1 cellular context compared by ENCODE assay signal in the genomic region with DNA sequence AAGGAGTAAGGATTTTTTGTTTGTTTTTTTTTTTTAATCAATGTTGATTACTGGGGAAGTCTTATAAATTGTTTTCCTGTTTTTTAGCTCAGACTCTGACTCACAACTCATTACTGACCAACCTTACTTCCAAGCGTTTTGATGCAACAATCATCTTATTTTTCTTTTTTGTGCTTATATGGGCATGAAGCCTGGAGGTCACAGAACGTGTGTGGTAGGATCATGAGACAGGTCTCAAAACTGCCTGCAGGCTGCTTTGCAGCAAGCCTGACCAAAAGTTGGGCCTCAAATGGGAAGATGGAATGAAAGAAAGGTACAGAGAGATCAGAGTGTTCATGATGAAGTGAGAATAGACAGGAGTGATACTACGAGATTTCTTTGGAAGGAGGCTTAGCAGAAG.
TF ChIP-seq lines count a peak whose summit lies in the region.

No MANE protein-coding gene starts in this region.

TF ChIP-seq in IMR-90, 13 proteins besides CTCF, POLR2A, EP300 and RAD21 (continued from another document):
- TF ChIP-seq ELK1 (IDR thresholded peaks at IDR 0.05; ENCODE audit: borderline replicate concordance, low read depth, low read length) (no peak), MAFK (IDR thresholded peaks at IDR 0.05; ENCODE audit: low read depth, low read length) (no peak), RCOR1 (IDR thresholded peaks at IDR 0.05; ENCODE audit: insufficient replicate concordance, low read length) (no peak), MAZ (IDR thresholded peaks at IDR 0.05; ENCODE audit: borderline replicate concordance, low read depth, low read length) (no peak), SMC3 (IDR thresholded peaks at IDR 0.05; ENCODE audit: low read depth, low read length) (no peak)
- TF ChIP-seq, protein P1, sequence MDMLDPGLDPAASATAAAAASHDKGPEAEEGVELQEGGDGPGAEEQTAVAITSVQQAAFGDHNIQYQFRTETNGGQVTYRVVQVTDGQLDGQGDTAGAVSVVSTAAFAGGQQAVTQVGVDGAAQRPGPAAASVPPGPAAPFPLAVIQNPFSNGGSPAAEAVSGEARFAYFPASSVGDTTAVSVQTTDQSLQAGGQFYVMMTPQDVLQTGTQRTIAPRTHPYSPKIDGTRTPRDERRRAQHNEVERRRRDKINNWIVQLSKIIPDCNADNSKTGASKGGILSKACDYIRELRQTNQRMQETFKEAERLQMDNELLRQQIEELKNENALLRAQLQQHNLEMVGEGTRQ (IDR thresholded peaks at IDR 0.05; ENCODE audit: low read depth, low read length) = no peak
